Comparison of ENCODE assay signal across 8 cellular contexts in genomic region chr10:14173391-14173705, GRCh38.
A peak's percentile ranks its signal among the peaks of the same experiment; 100 is the strongest.
DNase-seq lines count a peak whose midpoint lies in the region; ATAC-seq and TF ChIP-seq lines count a peak whose summit lies in the region.

No MANE protein-coding gene starts in this region.

- peak overlapping the region; percentile 88 for H2AFZ ChIP-seq in IMR-90 (replicated peaks; ENCODE audit: low read length, poor library complexity)

- H2BK15ac ChIP-seq in IMR-90 (ENCODE audit: low read depth, low read length): 0 out of 3 replicates have a peak overlapping the region, but pooled peaks have one; percentile 4

- peak overlapping the region in 2 of 9 donors; percentile 33 to 60 for H3K27ac Mint-ChIP-seq in naive thymus-derived CD4-positive, alpha-beta T cell

- dilution Hi-C loops in IMR-90 (cut with HindIII; ENCODE audit: low sequenced_read_pairs, unreplicated experiment): no loop called here

- H4K20me1 ChIP-seq in IMR-90 (ENCODE audit: insufficient read depth, low read length): no peaks in the 10 kb centered on the region

- H4K5ac ChIP-seq in IMR-90 (ENCODE audit: low read depth, low read length): no peak overlapping the region

- in situ Hi-C loops in IMR-90 (cut with MboI; ENCODE audit: low sequenced_read_pairs): loop anchor here (10.0 kb wide), 1 partner anchor 389 kb away; no protein-coding TSS in a partner anchor

- H2AK9ac ChIP-seq in IMR-90 (replicated peaks; ENCODE audit: low read depth, low read length, poor library complexity): no peak overlapping the region

- 0 out of 2 replicates have a peak overlapping the region, but pooled peaks have one; percentile 4 for H3K14ac ChIP-seq in IMR-90 (replicated peaks; ENCODE audit: low read depth, low read length)

- H3K4me3 ChIP-seq in IMR-90 (ENCODE audit: insufficient read depth, low read depth, low read length): peak overlapping the region; percentile 54
- H3K4me3 ChIP-seq in naive thymus-derived CD4-positive, alpha-beta T cell (ENCODE audit: low read length): peak overlapping the region; percentile 65

- no peak overlapping the region for H2BK5ac ChIP-seq in IMR-90 (ENCODE audit: low read depth, low read length, poor library complexity, severe bottlenecking)

- no peaks in the 10 kb centered on the region for H3K36me3 ChIP-seq in IMR-90 (ENCODE audit: control insufficient read depth, insufficient read depth, low read length)
- H3K36me3 ChIP-seq in naive thymus-derived CD4-positive, alpha-beta T cell (ENCODE audit: control insufficient read depth in 2 of 3, insufficient read depth in 3 of 3, low read length in 3 of 3): no peaks in the 10 kb centered on the region

- intact Hi-C loops in IMR-90 (cut with micrococcal nuclease): no loop called here
- intact Hi-C loops in naive thymus-derived CD4-positive, alpha-beta T cell (cut with micrococcal nuclease): no loop called here

- no peaks in the 10 kb centered on the region for H3K4me1 ChIP-seq in IMR-90 (ENCODE audit: control insufficient read depth, insufficient read depth, low read length)
- H3K4me1 ChIP-seq in naive thymus-derived CD4-positive, alpha-beta T cell (ENCODE audit: control insufficient read depth in 2 of 2, insufficient read depth in 2 of 2, low read length in 2 of 2): peaks cover 4 to 6% of the 10 kb centered on the region in 2 donors

- H3K56ac ChIP-seq in IMR-90 (ENCODE audit: extremely low read depth, insufficient read depth, low read length): no peak overlapping the region

- no peak for TF ChIP-seq CTCF in IMR-90 (conservative IDR thresholded peaks at IDR 0.05; ENCODE audit: low read depth, low read length)

- DNase-seq in AG08395 (ENCODE audit: low spot score): peak; percentile 32
- DNase-seq in IMR-90: peak; percentile 35
- DNase-seq in cerebellar cortex (ENCODE audit: low spot score): peak; percentile 78
- DNase-seq in naive thymus-derived CD4-positive, alpha-beta T cell: peak in 4 of 9 donors; percentile 7 to 38 (median 27)
- DNase-seq in dermis blood vessel endothelial cell: no peak
- DNase-seq in NCI-H82 (lab: John Stamatoyannopoulos, UW): no peak
- DNase-seq in activated CD4-positive, alpha-beta T cell treated with anti-CD3 and anti-CD28 coated beads for 1 hour: no peak

- BruUV-seq in IMR-90 (replicated peaks; lab: Mats Ljungman, UMichigan): no TSS peak

- no peak overlapping the region for H3K18ac ChIP-seq in IMR-90 (ENCODE audit: low read depth, low read length)

- H4K91ac ChIP-seq in IMR-90 (ENCODE audit: insufficient read depth, low read depth, low read length): no peak overlapping the region

- peaks cover 15 to 18% (median 16%) of the 10 kb centered on the region in 7 donors for H3K4me1 Mint-ChIP-seq in naive thymus-derived CD4-positive, alpha-beta T cell

- ATAC-seq in IMR-90 (ENCODE audit: low read depth) (peak; percentile 89), GM19452 (IDR thresholded peaks at IDR 0.05; ENCODE audit: unreplicated experiment) (no peak)
- ATAC-seq in naive thymus-derived CD4-positive, alpha-beta T cell: peak; percentile 67

- 0% methylated on average over 2 of the region's 6 CpGs; no CpG with 5 or more reads in 1 of the 2 experiments for whole genome bisulfite sequencing in IMR-90 (ENCODE audit: extremely low coverage in 2 of 2, insufficient read length in 1 of 2), 2 experiments

- H3K27me3 Mint-ChIP-seq in naive thymus-derived CD4-positive, alpha-beta T cell: peaks cover 57 to 87% (median 80%) of the 10 kb centered on the region in 5 donors

- no peaks in the 10 kb centered on the region for H3K36me3 Mint-ChIP-seq in naive thymus-derived CD4-positive, alpha-beta T cell

- H3K4ac ChIP-seq in IMR-90 (ENCODE audit: low read depth, low read length): no peak overlapping the region

- H3K27ac ChIP-seq in IMR-90 (ENCODE audit: insufficient read depth, low read length): peak overlapping the region; percentile 46
- no peak overlapping the region for H3K27ac ChIP-seq in naive thymus-derived CD4-positive, alpha-beta T cell (ENCODE audit: low read depth, low read length)

- H3K9me3 ChIP-seq in IMR-90 (ENCODE audit: control insufficient read depth, insufficient read depth, low read length): no peaks in the 10 kb centered on the region
- no peaks in the 10 kb centered on the region for H3K9me3 ChIP-seq in naive thymus-derived CD4-positive, alpha-beta T cell (ENCODE audit: control insufficient read depth in 2 of 3, low read length in 3 of 3)

- no peak overlapping the region for H4K8ac ChIP-seq in IMR-90 (ENCODE audit: low read depth in 2 of 2, low read length in 2 of 2)

- peak overlapping the region; percentile 65 for H3K23ac ChIP-seq in IMR-90 (ENCODE audit: low read depth, low read length)

- peaks cover 52% of the 10 kb centered on the region for H3K27me3 ChIP-seq in IMR-90 (ENCODE audit: control insufficient read depth, insufficient read depth, low read length)
- peaks cover 0 to 8% of the 10 kb centered on the region in 2 donors for H3K27me3 ChIP-seq in naive thymus-derived CD4-positive, alpha-beta T cell (ENCODE audit: control insufficient read depth in 2 of 2, insufficient read depth in 2 of 2, low read length in 2 of 2)

- TF ChIP-seq POLR2A in IMR-90 (IDR thresholded peaks at IDR 0.05; ENCODE audit: low read depth, low read length): no peak

- no peak overlapping the region for H2AK5ac ChIP-seq in IMR-90 (ENCODE audit: low read depth, low read length)

- H3K9ac ChIP-seq in IMR-90 (ENCODE audit: low read depth, low read length): peak overlapping the region; percentile 68

- H2BK20ac ChIP-seq in IMR-90 (ENCODE audit: low read depth, low read length): no peak overlapping the region

- CTCF ChIA-PET in IMR-90 (lab: Yijun Ruan, JAX): interaction anchor here (1.0 kb wide), 1 partner anchor 13 kb away, joined by 3 read pairs; no protein-coding TSS in a partner anchor
- CTCF ChIA-PET in naive thymus-derived CD4-positive, alpha-beta T cell (lab: Charles Lee): interaction anchor here (0.7 kb wide), 1 partner anchor 514 kb away, joined by 3 read pairs; no protein-coding TSS in a partner anchor

- TF ChIP-seq RAD21 in IMR-90 (IDR thresholded peaks at IDR 0.05; ENCODE audit: low read length): no peak

- H3K9me3 Mint-ChIP-seq in naive thymus-derived CD4-positive, alpha-beta T cell: peaks cover 0 to 2% (median 0%) of the 10 kb centered on the region in 11 donors

- H3K4me3 Mint-ChIP-seq in naive thymus-derived CD4-positive, alpha-beta T cell: peak overlapping the region; percentile 76 to 96 (median 89)

- POLR2A ChIA-PET in IMR-90 (lab: Charles Lee; ENCODE audit: unreplicated experiment): interaction anchor here (1.1 kb wide), 1 partner anchor 12 kb away, joined by 3 read pairs; no protein-coding TSS in a partner anchor
- POLR2A ChIA-PET in naive thymus-derived CD4-positive, alpha-beta T cell (lab: Charles Lee): no interaction called here

- no peaks in the 10 kb centered on the region for H3K79me1 ChIP-seq in IMR-90 (ENCODE audit: low read depth in 1 of 2, low read length in 2 of 2)

- peak overlapping the region; percentile 92 for H3K4me2 ChIP-seq in IMR-90 (ENCODE audit: low read depth, low read length)

- H3K9me1 ChIP-seq in IMR-90 (ENCODE audit: insufficient read depth, low read length): no peaks in the 10 kb centered on the region

- no peak overlapping the region for H2BK120ac ChIP-seq in IMR-90 (ENCODE audit: low read depth, low read length)

TF ChIP-seq in IMR-90, 13 proteins besides CTCF, POLR2A, EP300 and RAD21:
- TF ChIP-seq CEBPB (IDR thresholded peaks at IDR 0.05; ENCODE audit: low read depth, low read length) (no peak), SMC3 (IDR thresholded peaks at IDR 0.05; ENCODE audit: low read depth, low read length) (no peak), MAFK (IDR thresholded peaks at IDR 0.05; ENCODE audit: low read depth, low read length) (no peak), ELK1 (IDR thresholded peaks at IDR 0.05; ENCODE audit: borderline replicate concordance, low read depth, low read length) (no peak), NFE2L2 (IDR thresholded peaks at IDR 0.05; ENCODE audit: low read depth, low read length) (no peak), RFX5 (IDR thresholded peaks at IDR 0.05; ENCODE audit: low read depth, low read length) (no peak), BHLHE40 (IDR thresholded peaks at IDR 0.05; ENCODE audit: low read depth, low read length) (no peak), MXI1 (IDR thresholded peaks at IDR 0.05; ENCODE audit: borderline replicate concordance, low read depth, low read length) (no peak), CHD1 (IDR thresholded peaks at IDR 0.05; ENCODE audit: low read depth, low read length) (no peak), RCOR1 (IDR thresholded peaks at IDR 0.05; ENCODE audit: insufficient replicate concordance, low read length) (no peak), USF2 (IDR thresholded peaks at IDR 0.05; ENCODE audit: low read depth, low read length) (no peak), FOS (IDR thresholded peaks at IDR 0.05; ENCODE audit: low read depth, low read length) (no peak), MAZ (IDR thresholded peaks at IDR 0.05; ENCODE audit: borderline replicate concordance, low read depth, low read length) (no peak)

Comparison
In these comparisons a context has a peak if more than half of its experiments do, and no peak if none do; other contexts are left out.
1. DNase-seq: peak in AG08395 (single experiment), IMR-90 (single experiment) and cerebellar cortex (single experiment); none in dermis blood vessel endothelial cell (single experiment), NCI-H82 (single experiment) and activated CD4-positive, alpha-beta T cell treated with anti-CD3 and anti-CD28 coated beads for 1 hour (single experiment).